Comparison of ENCODE assay signal across 36 cellular contexts in the genomic region with DNA sequence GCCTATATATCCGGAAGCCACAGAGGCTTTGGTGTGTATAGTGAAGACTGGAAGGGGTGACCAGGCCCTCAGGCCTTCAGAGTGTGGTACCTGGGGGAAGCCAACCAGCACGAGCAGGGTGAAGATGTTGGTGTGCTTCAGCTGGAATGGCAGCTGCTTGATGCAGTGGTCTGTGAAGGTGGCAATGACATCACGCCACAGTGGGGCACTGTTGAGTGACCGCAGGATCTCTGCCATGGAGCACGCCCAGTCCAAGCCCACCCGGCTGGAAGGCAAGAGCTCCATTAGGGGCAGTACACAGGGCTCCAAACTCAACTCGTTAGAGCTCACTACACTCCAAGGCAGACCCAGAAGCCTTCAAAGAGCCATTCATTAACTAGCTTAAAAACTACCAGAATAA.
DNase-seq lines count a peak whose midpoint lies in the region; FAIRE-seq and TF ChIP-seq lines count a peak whose summit lies in the region.
"Had no signal": no experiment of that assay in that cellular context is flagged by ENCODE, and none has a peak within 500 bp of the region (broad histone marks: within the 10 kb centered on the region; RNA-seq: fewer than 3 reads in every experiment).

No MANE protein-coding gene starts in this region.

- peaks cover 43% of the 10 kb centered on the region for H3K36me3 Mint-ChIP-seq in neural progenitor cell

- in situ Hi-C loops in ACHN (cut with HindIII; ENCODE audit: low pct_ligation_motif_present, low pct_unique_long_range_greater_than_20kb, low sequenced_read_pairs), result no loop called here

- no peak overlapping the region for H3K4me3 ChIP-seq in NB4 (ENCODE audit: low read depth, low read length)
- no peak overlapping the region for H3K4me3 ChIP-seq in bronchial epithelial cell (ENCODE audit: low read depth, low read length)
- no peak overlapping the region for H3K4me3 ChIP-seq in neural progenitor cell
- H3K4me3 ChIP-seq: gastroesophageal sphincter, GM23248, K562, smooth muscle cell, thoracic aorta had no signal

- H3K27me3 ChIP-seq in bronchial epithelial cell (ENCODE audit: control insufficient read depth, insufficient read depth, low read length), result no peaks in the 10 kb centered on the region
- H3K27me3 ChIP-seq in neural progenitor cell, result no peaks in the 10 kb centered on the region
- H3K27me3 ChIP-seq: gastroesophageal sphincter had no signal

- no peak overlapping the region for H3K4me2 ChIP-seq in neural progenitor cell
- H3K4me2 ChIP-seq: smooth muscle cell had no signal

- no peak for TF ChIP-seq CTCF in NB4 (IDR thresholded peaks at IDR 0.05; ENCODE audit: low read depth, low read length)
- TF ChIP-seq CTCF in bronchial epithelial cell (IDR thresholded peaks at IDR 0.05; ENCODE audit: insufficient read depth, low read length, severe bottlenecking), result no peak
- TF ChIP-seq CTCF in neural progenitor cell (IDR thresholded peaks at IDR 0.05), result peak; percentile 22

- no peaks in the 10 kb centered on the region for H3K4me1 ChIP-seq in neural progenitor cell
- H3K4me1 ChIP-seq: gastroesophageal sphincter, parathyroid adenoma had no signal

- DNase-seq in DMS53 (lab: John Stamatoyannopoulos, UW) (peak; percentile 52), DMS53 treated with DMSO at 0.1 percent for 48 hours (lab: John Stamatoyannopoulos, UW; ENCODE audit: unreplicated experiment) (no peak), NB4 (ENCODE audit: low read depth) (peak; percentile 4), bronchial epithelial cell (ENCODE audit: low read depth) (no peak), neural progenitor cell (ENCODE audit: low spot score) (peak; percentile 23), NCI-H1930 (lab: John Stamatoyannopoulos, UW) (no peak), ACHN (no peak)
- no peak for DNase-seq in activated naive CD4-positive, alpha-beta T cell treated with Interleukin-2 at 50 U/mL for 16 hours
- DNase-seq: activated CD4-positive, alpha-beta T cell treated with anti-CD3 and anti-CD28 coated beads for 48 hours; activated effector memory CD4-positive, alpha-beta T cell treated with Interleukin-2 at 50 U/mL for 16 hours; activated T-cell treated with anti-CD3 and anti-CD28 coated beads, Interleukin-2, amount 50 U/mL, for 1 hour; AML-193; CD4-positive, alpha-beta T cell; GM23248; hippocampal formation; left colon; NCI-H1105 treated with DMSO at 0.1 percent for 48 hours; NCI-H2029; NCI-H2227 treated with DMSO at 0.1 percent for 48 hours; NCI-H526 treated with DMSO at 0.1 percent for 48 hours; SIG-M5; SW 1271; T-helper 9 cell had no signal

- no peaks in the 10 kb centered on the region for H3F3A ChIP-seq in neural progenitor cell (ENCODE audit: low read depth)

- H3K9me3 ChIP-seq in neural progenitor cell (ENCODE audit: low read depth), result peaks cover 5% of the 10 kb centered on the region
- H3K9me3 ChIP-seq: thoracic aorta had no signal

- H3K9ac ChIP-seq in neural progenitor cell, result no peak overlapping the region
- H3K9ac ChIP-seq: GM23248, parathyroid adenoma had no signal

- H4K20me1 ChIP-seq in neural progenitor cell (ENCODE audit: low read depth), result no peaks in the 10 kb centered on the region

- no peaks in the 10 kb centered on the region for H3K79me2 ChIP-seq in neural progenitor cell (ENCODE audit: low read depth)
- H3K79me2 ChIP-seq: parathyroid adenoma had no signal

- H3K27me3 Mint-ChIP-seq in neural progenitor cell (ENCODE audit: insufficient read depth, low read depth), result peaks cover 3% of the 10 kb centered on the region
- H3K27me3 Mint-ChIP-seq: activated naive CD8-positive, alpha-beta T cell; CD4-positive, alpha-beta T cell; stimulated activated naive CD8-positive, alpha-beta T cell treated with anti-CD3 and anti-CD28 coated beads, Interleukin-15, Interleukin-2, amounts not matched to agents 100 ng/mL and 50 ng/mL, for 24 hours had no signal

- H3K9me3 Mint-ChIP-seq in neural progenitor cell, result peaks cover 16% of the 10 kb centered on the region

- H3K27ac Mint-ChIP-seq in neural progenitor cell, result no peak overlapping the region
- H3K27ac Mint-ChIP-seq: activated naive CD8-positive, alpha-beta T cell; CD4-positive, alpha-beta T cell; stimulated activated naive CD8-positive, alpha-beta T cell treated with anti-CD3 and anti-CD28 coated beads, Interleukin-15, Interleukin-2, amounts not matched to agents 100 ng/mL and 50 ng/mL, for 24 hours had no signal

- H3K36me3 ChIP-seq in bronchial epithelial cell (ENCODE audit: control insufficient read depth, insufficient read depth, low read length) (peaks cover 17% of the 10 kb centered on the region), neural progenitor cell (peaks cover 17% of the 10 kb centered on the region)

- FAIRE-seq in bronchial epithelial cell (lab: Jason Lieb, UNC), result peak; percentile 88
- FAIRE-seq: A204.1, colon, HTR-8/SVneo, K562, RCC 7860, urothelium cell line had no signal

- no peak overlapping the region for H2AFZ ChIP-seq in neural progenitor cell (replicated peaks)
- H2AFZ ChIP-seq: GM23248, parathyroid adenoma had no signal

- H3K4me1 Mint-ChIP-seq in neural progenitor cell, result no peaks in the 10 kb centered on the region
- H3K4me1 Mint-ChIP-seq: neural crest cell had no signal

- H3K4me3 Mint-ChIP-seq in neural progenitor cell, result no peak overlapping the region
- H3K4me3 Mint-ChIP-seq: activated naive CD8-positive, alpha-beta T cell; CD4-positive, alpha-beta T cell; neural crest cell; stimulated activated naive CD8-positive, alpha-beta T cell treated with anti-CD3 and anti-CD28 coated beads, Interleukin-15, Interleukin-2, amounts not matched to agents 100 ng/mL and 50 ng/mL, for 24 hours had no signal

- H3K27ac ChIP-seq in neural progenitor cell, result no peak overlapping the region
- H3K27ac ChIP-seq: gastroesophageal sphincter, GM23248, parathyroid adenoma, thoracic aorta had no signal

- TF ChIP-seq POLR2A in NB4 (IDR thresholded peaks at IDR 0.05; ENCODE audit: extremely low read depth, insufficient read length), result no peak

Comparison
In these comparisons a context has a peak if more than half of its experiments do, and no peak if none do; other contexts are left out.
1. DNase-seq: peak in DMS53 (single experiment), NB4 (single experiment) and neural progenitor cell (single experiment); none in DMS53 treated with DMSO at 0.1 percent for 48 hours (single experiment), bronchial epithelial cell (single experiment), NCI-H1930 (0 of 2), activated naive CD4-positive, alpha-beta T cell treated with Interleukin-2 at 50 U/mL for 16 hours (single experiment) and ACHN (single experiment).